In genomic region chr3:112092439-112093179, GRCh38 we compare ENCODE assay signal across 9 cellular contexts. TPM values are rescaled to one million over a fixed set of nuclear protein-coding genes. Genes with fewer than 3 reads are reported as not detected.
DNase-seq lines count a peak whose midpoint lies in the region; ATAC-seq and TF ChIP-seq lines count a peak whose summit lies in the region.
"Had no signal": no experiment of that assay in that cellular context is flagged by ENCODE, and none has a peak within 500 bp of the region (broad histone marks: within the 10 kb centered on the region; RNA-seq: fewer than 3 reads in every experiment).

No MANE protein-coding gene starts in this region.

- no peak overlapping the region for H3K27ac ChIP-seq in sigmoid colon

- H3K4me3 Mint-ChIP-seq in naive B cell = peak overlapping the region in 5 of 8 donors; percentile 15 to 78 (median 45)

- H3K4me1 ChIP-seq in sigmoid colon = no peaks in the 10 kb centered on the region

- no peaks in the 10 kb centered on the region for H3K36me3 ChIP-seq in sigmoid colon

- H3K4me3 ChIP-seq in GM12865 (ENCODE audit: low read depth, low read length) (no peak overlapping the region), astrocyte of the spinal cord (ENCODE audit: low read depth, low read length) (no peak overlapping the region), sigmoid colon (no peak overlapping the region)

- peak; percentile 58 for ATAC-seq in HG03095 (IDR thresholded peaks at IDR 0.05; ENCODE audit: unreplicated experiment)
- ATAC-seq in naive B cell (ENCODE audit: low read depth in 2 of 2) = peak; percentile 87 to 93
- ATAC-seq in GM19467 (IDR thresholded peaks at IDR 0.05; ENCODE audit: unreplicated experiment) = no peak

- in situ Hi-C loops in astrocyte of the spinal cord (cut with HindIII; ENCODE audit: low sequenced_read_pairs) = no loop called here

- intact Hi-C loops in sigmoid colon (cut with DNase I) = no loop called here

- H3K9me3 Mint-ChIP-seq in naive B cell = no peaks in the 10 kb centered on the region

- H3K27me3 Mint-ChIP-seq in naive B cell = peaks cover 21 to 33% (median 29%) of the 10 kb centered on the region in 3 donors

- H3K36me3 Mint-ChIP-seq in naive B cell = no peaks in the 10 kb centered on the region

- H3K27ac Mint-ChIP-seq in naive B cell = peak overlapping the region; percentile 0 to 77 (median 17)

- peaks cover 19 to 32% (median 29%) of the 10 kb centered on the region in 3 donors for H3K4me1 Mint-ChIP-seq in naive B cell

- TF ChIP-seq CTCF in GM12865 (IDR thresholded peaks at IDR 0.05; ENCODE audit: insufficient read depth, low read depth, low read length, missing control alignments) = no peak
- no peak for TF ChIP-seq CTCF in astrocyte of the spinal cord (IDR thresholded peaks at IDR 0.05; ENCODE audit: low read depth, low read length)
- no peak for TF ChIP-seq CTCF in sigmoid colon (IDR thresholded peaks at IDR 0.05)

- TF ChIP-seq POLR2A in sigmoid colon (IDR thresholded peaks at IDR 0.05) = no peak

- H3K9me3 ChIP-seq in sigmoid colon = no peaks in the 10 kb centered on the region

- H3K27me3 ChIP-seq in sigmoid colon = no peaks in the 10 kb centered on the region

- no peak for TF ChIP-seq EP300 in sigmoid colon (IDR thresholded peaks at IDR 0.05)

- 22 to 47% methylated on average over 7 of the region's 7 CpGs for WGBS in sigmoid colon, 2 donors

- DNase-seq in GM12865 (ENCODE audit: low read depth) = peak; percentile 59
- DNase-seq in astrocyte of the spinal cord (ENCODE audit: low read depth, low spot score) = peak; percentile 55
- DNase-seq in naive B cell = peak; percentile 39
- DNase-seq in activated effector memory CD4-positive, alpha-beta T cell treated with anti-CD3 and anti-CD28 coated beads, Interleukin-2, amount 50 U/mL, for 16 hours = no peak
- no peak for DNase-seq in sigmoid colon
- no peak for DNase-seq in stimulated activated CD8-positive, alpha-beta memory T cell treated with anti-CD3 and anti-CD28 coated beads, Interleukin-4, amount 100 ng/mL, for 48 hours
- DNase-seq: effector CD8-positive, alpha-beta T cell had no signal

RNA-seq across cellular contexts. Expression of gene C3orf52, which starts 6.4 kb away (rescaled TPM):
- polyA plus RNA-seq in naive B cell (ENCODE audit: low read depth in 6 of 6) (1 to 10 TPM in 1 of 6 donors, under 1 TPM in 4, not detected in 1; 0.23 to 1.1 (median 0.61) TPM), sigmoid colon (10 to 100 TPM; 10.2 to 17.4 (median 12.5) TPM)
- total RNA-seq in sigmoid colon = 1 to 10 TPM in 2 of 4 donors, under 1 TPM in 2; 0.36 to 2.2 (median 1.3) TPM

RNA-seq across cellular contexts. Expression of gene GCSAM, which starts 40.4 kb away (rescaled TPM):
- polyA plus RNA-seq in naive B cell (ENCODE audit: low read depth in 6 of 6) (10 to 100 TPM; 24.3 to 84.9 (median 41.6) TPM), sigmoid colon (1 to 10 TPM in 1 of 3 donors, under 1 TPM in 1, not detected in 1; 0.69 to 8.4 TPM)
- not detected for total RNA-seq in sigmoid colon

RNA-seq across cellular contexts. Expression of gene TMPRSS7, which starts 58.1 kb away (rescaled TPM):
- not detected for polyA plus RNA-seq in naive B cell (ENCODE audit: low read depth in 6 of 6)
- not detected for total RNA-seq in sigmoid colon
- polyA plus RNA-seq in sigmoid colon = under 1 TPM in 1 of 3 donors, not detected in 2; under 0.01 TPM

Comparison
In these comparisons a context has a peak if more than half of its experiments do, and no peak if none do; other contexts are left out.
1. DNase-seq: peak in GM12865 (single experiment), astrocyte of the spinal cord (single experiment) and naive B cell (single experiment); none in activated effector memory CD4-positive, alpha-beta T cell treated with anti-CD3 and anti-CD28 coated beads, Interleukin-2, amount 50 U/mL, for 16 hours (single experiment), sigmoid colon (single experiment) and stimulated activated CD8-positive, alpha-beta memory T cell treated with anti-CD3 and anti-CD28 coated beads, Interleukin-4, amount 100 ng/mL, for 48 hours (single experiment).
2. RNA of gene C3orf52, which starts 6.4 kb away (polyA plus RNA-seq): 10.2 to 17.4 TPM in sigmoid colon; 0.23 to 1.1 TPM in naive B cell; every median in the first group is over 4 times any median in the second.